In genomic region chr17:61774724-61775123, GRCh38 we compare ENCODE assay signal across 33 cellular contexts.
"Had no signal": no experiment of that assay in that cellular context is flagged by ENCODE, and none has a peak within 500 bp of the region (broad histone marks: within the 10 kb centered on the region; RNA-seq: fewer than 3 reads in every experiment).

No MANE protein-coding gene starts in this region.

- ATAC-seq: activated naive CD4-positive, alpha-beta T cell treated with anti-CD3 and anti-CD28 coated beads, Interleukin-2, amount 50 U/mL, for 72 hours; activated naive CD8-positive, alpha-beta T cell treated with anti-CD3 and anti-CD28 coated beads, Interleukin-2, amount 50 U/mL, for 24 hours; activated T-cell treated with anti-CD3 and anti-CD28 coated beads, Interleukin-2, amount 50 U/mL, for 4 hours; activated T-cell treated with anti-CD3 and anti-CD28 coated beads, Interleukin-2, amount 50 U/mL, for 72 hours; activated T-helper 17 cell treated with anti-CD3 and anti-CD28 coated beads, Interleukin-2, amount 50 U/mL, for 72 hours; body of pancreas had no signal

- H3K4me1 ChIP-seq: adrenal gland, ascending aorta, body of pancreas, breast epithelium had no signal

- H3K36me3 ChIP-seq: adrenal gland, ascending aorta, brain microvascular endothelial cell, breast epithelium, cardiac muscle cell had no signal

- H3K27ac ChIP-seq: adrenal gland, ascending aorta, body of pancreas, brain microvascular endothelial cell, breast epithelium, cardiac muscle cell had no signal

- H3K4me3 ChIP-seq: adrenal gland, ascending aorta, body of pancreas, breast epithelium, cardiac muscle cell had no signal

- H3K9me3 ChIP-seq: ascending aorta had no signal

- FAIRE-seq: astrocyte, bronchial epithelial cell had no signal

- H3K27me3 ChIP-seq: adrenal gland, ascending aorta, body of pancreas, brain microvascular endothelial cell, breast epithelium, cardiac muscle cell had no signal

- DNase-seq: activated effector memory CD4-positive, alpha-beta T cell treated with anti-CD3 and anti-CD28 coated beads, Interleukin-2, amount 50 U/mL, for 16 hours; activated effector memory CD4-positive, alpha-beta T cell treated with Interleukin-2 at 50 U/mL for 16 hours; activated gamma-delta T cell; activated gamma-delta T cell treated with Interleukin-2 at 50 U/mL for 16 hours; activated naive CD4-positive, alpha-beta T cell; activated naive CD4-positive, alpha-beta T cell treated with anti-CD3 and anti-CD28 coated beads for 36 hours; activated naive CD4-positive, alpha-beta T cell treated with anti-CD3 and anti-CD28 coated beads, Interleukin-2, amount 10 ng/mL, durations not matched to agents 7 days and 5 days; activated naive CD4-positive, alpha-beta T cell treated with anti-CD3 and anti-CD28 coated beads, Interleukin-2, amount 50 U/mL, for 16 hours; activated naive CD4-positive, alpha-beta T cell treated with Interleukin-2 at 50 U/mL for 16 hours; activated naive CD8-positive, alpha-beta T cell treated with anti-CD3 and anti-CD28 coated beads for 36 hours; activated naive CD8-positive, alpha-beta T cell treated with anti-CD3 and anti-CD28 coated beads, Interleukin-2, amount 10 ng/mL, durations not matched to agents 7 days and 5 days; activated naive CD8-positive, alpha-beta T cell treated with anti-CD3 and anti-CD28 coated beads, Interleukin-2, amount 50 U/mL, for 24 hours; activated T-cell treated with anti-CD3 and anti-CD28 coated beads, Interleukin-2, amount 50 U/mL, for 24 hours; activated T-cell treated with anti-CD3 and anti-CD28 coated beads, Interleukin-2, amount 50 U/mL, for 4 hours; activated T-cell treated with anti-CD3 and anti-CD28 coated beads, Interleukin-2, amount 50 U/mL, for 48 hours; activated T-cell treated with anti-CD3 and anti-CD28 coated beads, Interleukin-2, amount 50 U/mL, for 72 hours; adrenal gland; amniotic stem cell; amygdala; anterior cingulate cortex; aorta; body of pancreas; brain microvascular endothelial cell; caudate nucleus; central memory CD4-positive, alpha-beta T cell; cerebellar nuclear complex had no signal
